In genomic region chr13:113123226-113124150, GRCh38 we compare ENCODE assay signal across 12 cellular contexts. TPM values are rescaled to one million over a fixed set of nuclear protein-coding genes. Genes with fewer than 3 reads are reported as not detected.
DNase-seq lines count a peak whose midpoint lies in the region; ATAC-seq, FAIRE-seq and TF ChIP-seq lines count a peak whose summit lies in the region.
"Had no signal": no experiment of that assay in that cellular context is flagged by ENCODE, and none has a peak within 500 bp of the region (broad histone marks: within the 10 kb centered on the region; RNA-seq: fewer than 3 reads in every experiment).

No MANE protein-coding gene starts in this region.

- H4K20me1 ChIP-seq in HepG2 (ENCODE audit: insufficient read depth, low read length), result peaks cover 4% of the 10 kb centered on the region; the same call in 1 of the 2 replicates

- DNase-seq in cardiac septum (ENCODE audit: low spot score) (peak; percentile 68), Right ventricle myocardium superior (no peak), activated B cell treated with CpG ODN at 0.5 μM for 24 hours (peak; percentile 2), HepG2 (ENCODE audit: low spot score) (peak; percentile 52), urothelium cell line (ENCODE audit: low spot score) (no peak), HT-29 (ENCODE audit: low spot score) (no peak), HTR-8/SVneo (ENCODE audit: insufficient read length, low spot score) (no peak), 8988T (no peak)
- DNase-seq: activated CD4-positive, alpha-beta T cell treated with anti-CD3 and anti-CD28 coated beads for 4 hours had no signal

- H3K4me2 ChIP-seq in HepG2 (ENCODE audit: low read depth, low read length), result peak overlapping the region; percentile 86

- FAIRE-seq in HepG2 (lab: Jason Lieb, UNC), result no peak
- FAIRE-seq in urothelium cell line (lab: Jason Lieb, UNC), result peak; percentile 35
- FAIRE-seq in HTR-8/SVneo (lab: Jason Lieb, UNC), result no peak
- FAIRE-seq: H54 had no signal

- H3K27me3 Mint-ChIP-seq in activated B cell treated with CpG ODN at 0.5 μM for 24 hours, result peaks cover 22% of the 10 kb centered on the region

- WGBS in HepG2 (ENCODE audit: low lambda C conversion rate), result 8% methylated on average over 14 of the region's 26 CpGs

- no peak for TF ChIP-seq CTCF in activated B cell treated with CpG ODN at 0.5 μM for 24 hours (IDR thresholded peaks at IDR 0.05)
- peak; percentile 90 for TF ChIP-seq CTCF in HepG2 (CRISPR knock-in tag; IDR thresholded peaks at IDR 0.05)

- H3K36me3 ChIP-seq in HepG2 (replicated peaks in 1 of 2; ENCODE audit: control insufficient read depth in 1 of 2, insufficient read depth in 2 of 2, low read length in 2 of 2), result peaks cover 0 to 1% of the 10 kb centered on the region in 2 experiments; a peak in 2 of 5 replicates

- H3K4me3 Mint-ChIP-seq in activated B cell treated with CpG ODN at 0.5 μM for 24 hours, result no peak overlapping the region

- H3K4me1 Mint-ChIP-seq in activated B cell treated with CpG ODN at 0.5 μM for 24 hours, result no peaks in the 10 kb centered on the region

- H3K36me3 Mint-ChIP-seq in activated B cell treated with CpG ODN at 0.5 μM for 24 hours (ENCODE audit: low read depth), result no peaks in the 10 kb centered on the region

- TF ChIP-seq EP300 in HepG2 (IDR thresholded peaks at IDR 0.05; ENCODE audit: low read depth in 2 of 2, low read length in 2 of 2), result no peak
- TF ChIP-seq EP300 in HepG2 (CRISPR knock-in tag; IDR thresholded peaks at IDR 0.05; ENCODE audit: borderline replicate concordance), result no peak

- CTCF ChIA-PET in activated B cell treated with CpG ODN at 0.5 μM for 24 hours (lab: Charles Lee), result no interaction called here
- CTCF ChIA-PET in HepG2 (lab: Yijun Ruan, JAX; ENCODE audit: low intra/inter-chr PET ratio, low total read pairs), result interaction anchor here (2.5 kb wide), 1 partner anchor 89 kb away, joined by 15 read pairs; no protein-coding TSS in a partner anchor

- H3K27ac ChIP-seq in HepG2 (ENCODE audit: extremely low read length, insufficient read depth, low read length), result peak overlapping the region; percentile 83

- no peak overlapping the region for H2AFZ ChIP-seq in HepG2 (ENCODE audit: low read length)

- peaks cover 28% of the 10 kb centered on the region for H3K79me2 ChIP-seq in HepG2 (ENCODE audit: insufficient read depth, low read length)

- ATAC-seq in Right ventricle myocardium superior (ENCODE audit: poor library complexity) (no peak), activated B cell treated with CpG ODN at 0.5 μM for 24 hours (ENCODE audit: low read depth) (no peak), HepG2 (peak; percentile 52)

- TF ChIP-seq RAD21 in HepG2 (CRISPR knock-in tag; IDR thresholded peaks at IDR 0.05), result peak; percentile 51

- peak overlapping the region; percentile 70 to 92 (median 76) for H3K4me3 ChIP-seq in HepG2 (replicated peaks in 1 of 3; ENCODE audit: insufficient read depth in 1 of 3, low read depth in 2 of 3, low read length in 3 of 3)

- peak overlapping the region; percentile 79 for H3K9ac ChIP-seq in HepG2 (ENCODE audit: insufficient read depth, low read depth, low read length)

- no TSS peak for BruUV-seq in HepG2 (replicated peaks; lab: Mats Ljungman, UMichigan)

- intact Hi-C loops in cardiac septum (cut with DNase I) (no loop called here), Right ventricle myocardium superior (cut with DNase I) (no loop called here), activated B cell treated with CpG ODN at 0.5 μM for 24 hours (cut with micrococcal nuclease) (no loop called here), HepG2 (cut with micrococcal nuclease; ENCODE audit: unreplicated experiment) (loop anchor here (1.0 to 5.0 kb wide), 6 partner anchors 19 to 181 kb away; partner anchors contain the start of genes CUL4A, F7 and PCID2)

- H3K27me3 ChIP-seq in HepG2 (ENCODE audit: control insufficient read depth in 1 of 2, insufficient read depth in 2 of 2, low read length in 2 of 2), result no peaks in the 10 kb centered on the region; a peak in 1 of 5 replicates

- POLR2A ChIA-PET in activated B cell treated with CpG ODN at 0.5 μM for 24 hours (lab: Charles Lee) (no interaction called here), HepG2 (lab: Yijun Ruan, JAX) (interaction anchor here (0.6 to 3.6 kb wide), 22 partner anchors 9 to 181 kb away, joined by 3 to 71 read pairs (median 4); partner anchors contain the start of genes CUL4A, F7 and PCID2)

- no peak overlapping the region for H3K27ac Mint-ChIP-seq in activated B cell treated with CpG ODN at 0.5 μM for 24 hours

- H3K4me1 ChIP-seq in HepG2 (ENCODE audit: insufficient read depth, low read length), result peaks cover 43% of the 10 kb centered on the region

- in situ Hi-C loops in HepG2 (cut with HindIII; ENCODE audit: extremely low pct_ligation_motif_present, low pct_unique_long_range_greater_than_20kb), result loop anchor here (5.0 kb wide), 1 partner anchor 86 kb away; no protein-coding TSS in a partner anchor

- H3K9me3 ChIP-seq in HepG2 (ENCODE audit: low read length), result no peaks in the 10 kb centered on the region

- H3K9me3 Mint-ChIP-seq in activated B cell treated with CpG ODN at 0.5 μM for 24 hours, result no peaks in the 10 kb centered on the region

- TF ChIP-seq POLR2A in HepG2 (IDR thresholded peaks at IDR 0.05; ENCODE audit: insufficient read depth in 1 of 2, low read depth in 2 of 2, low read length in 2 of 2), result no peak

RNA-seq across cellular contexts. Expression of gene F10, which starts 0.9 kb away (rescaled TPM):
- total RNA-seq in cardiac septum (13.7 TPM), Right ventricle myocardium superior (4.5 TPM), activated B cell treated with CpG ODN at 0.5 μM for 24 hours (not detected in 2 replicates), HepG2 (2016; rRNA removed; fragmentation: Illumina TruSeq; extraction: Trizol) (19.9 and 58.4 TPM in 2 replicates)
- total RNA-seq in HepG2 (2016; cell fraction: cytosol; rRNA removed; fragmentation: Illumina TruSeq; extraction: Trizol; ENCODE audit: low read depth), result 11.2 and 12.3 TPM in 2 replicates
- total RNA-seq in HepG2 (2016; cell fraction: insoluble cytoplasmic fraction; rRNA removed; fragmentation: Illumina TruSeq; extraction: Trizol), result 18.9 and 61.6 TPM in 2 replicates
- total RNA-seq in HepG2 (2016; cell fraction: membrane; rRNA removed; fragmentation: Illumina TruSeq; extraction: Trizol), result 12.7 and 13.1 TPM in 2 replicates
- total RNA-seq in HepG2 (2016; cell fraction: nucleus; rRNA removed; fragmentation: Illumina TruSeq; extraction: Trizol), result 43.8 and 53.5 TPM in 2 replicates
- polyA plus RNA-seq in HepG2 (2011; rRNA removed), result 237 and 317 TPM in 2 replicates
- 277 and 280 TPM in 2 replicates for polyA plus RNA-seq in HepG2 (2011; cell fraction: cytosol; rRNA removed)
- 231 and 240 TPM in 2 replicates for polyA plus RNA-seq in HepG2 (2011; cell fraction: nucleus; rRNA removed)
- 150 and 219 TPM in 2 replicates for polyA plus RNA-seq in HepG2 (2012)
- polyA plus RNA-seq in HepG2 (2016; cell fraction: cytosol; fragmentation: Illumina TruSeq; extraction: Trizol; ENCODE audit: low read depth), result 11.6 and 13.0 TPM in 2 replicates
- 18.4 and 19.4 TPM in 2 replicates for polyA plus RNA-seq in HepG2 (2016; cell fraction: insoluble cytoplasmic fraction; fragmentation: Illumina TruSeq; extraction: Trizol; ENCODE audit: low read depth)
- 10.3 and 10.6 TPM in 2 replicates for polyA plus RNA-seq in HepG2 (2016; cell fraction: membrane; fragmentation: Illumina TruSeq; extraction: Trizol; ENCODE audit: low read depth)
- polyA plus RNA-seq in HepG2 (2016; cell fraction: nucleus; fragmentation: Illumina TruSeq; extraction: Trizol; ENCODE audit: insufficient read depth, low read depth), result 82.4 and 83.6 TPM in 2 replicates
- polyA minus RNA-seq in HepG2 (2011; rRNA and poly(A)+ RNA removed; ENCODE audit: low replicate concordance), result 117 TPM in 1 of 2 replicates, not detected in the other
- 61.5 and 79.5 TPM in 2 replicates for polyA minus RNA-seq in HepG2 (2011; cell fraction: cytosol; rRNA and poly(A)+ RNA removed)
- polyA minus RNA-seq in HepG2 (2011; cell fraction: nucleus; rRNA and poly(A)+ RNA removed), result 44.3 and 53.6 TPM in 2 replicates
- total RNA-seq in HT-29 (2014; rRNA removed; shearing (Covaris generic)), result 0.05 TPM in 1 of 2 replicates, not detected in the other
- total RNA-seq: Daoy, dermis microvascular lymphatic vessel endothelial cell had no signal

RNA-seq across cellular contexts. Expression of gene F7, which starts 17.9 kb away (rescaled TPM):
- total RNA-seq in cardiac septum (0.46 TPM), Right ventricle myocardium superior (0.08 TPM), activated B cell treated with CpG ODN at 0.5 μM for 24 hours (not detected in 2 replicates), HepG2 (2016; rRNA removed; fragmentation: Illumina TruSeq; extraction: Trizol) (7.2 and 12.6 TPM in 2 replicates)
- total RNA-seq in HepG2 (2016; cell fraction: cytosol; rRNA removed; fragmentation: Illumina TruSeq; extraction: Trizol; ENCODE audit: low read depth), result 0.61 and 0.71 TPM in 2 replicates
- 6.7 and 12.9 TPM in 2 replicates for total RNA-seq in HepG2 (2016; cell fraction: insoluble cytoplasmic fraction; rRNA removed; fragmentation: Illumina TruSeq; extraction: Trizol)
- 1.9 and 2.2 TPM in 2 replicates for total RNA-seq in HepG2 (2016; cell fraction: membrane; rRNA removed; fragmentation: Illumina TruSeq; extraction: Trizol)
- 10.3 and 10.6 TPM in 2 replicates for total RNA-seq in HepG2 (2016; cell fraction: nucleus; rRNA removed; fragmentation: Illumina TruSeq; extraction: Trizol)
- polyA plus RNA-seq in HepG2 (2011; rRNA removed), result 26.5 and 39.9 TPM in 2 replicates
- polyA plus RNA-seq in HepG2 (2011; cell fraction: cytosol; rRNA removed), result 21.7 and 26.2 TPM in 2 replicates
- 105 and 121 TPM in 2 replicates for polyA plus RNA-seq in HepG2 (2011; cell fraction: nucleus; rRNA removed)
- polyA plus RNA-seq in HepG2 (2012), result 45.9 and 52.4 TPM in 2 replicates
- 0.51 and 0.52 TPM in 2 replicates for polyA plus RNA-seq in HepG2 (2016; cell fraction: cytosol; fragmentation: Illumina TruSeq; extraction: Trizol; ENCODE audit: low read depth)
- polyA plus RNA-seq in HepG2 (2016; cell fraction: insoluble cytoplasmic fraction; fragmentation: Illumina TruSeq; extraction: Trizol; ENCODE audit: low read depth), result 7.0 and 7.3 TPM in 2 replicates
- 1.1 and 1.6 TPM in 2 replicates for polyA plus RNA-seq in HepG2 (2016; cell fraction: membrane; fragmentation: Illumina TruSeq; extraction: Trizol; ENCODE audit: low read depth)
- polyA plus RNA-seq in HepG2 (2016; cell fraction: nucleus; fragmentation: Illumina TruSeq; extraction: Trizol; ENCODE audit: insufficient read depth, low read depth), result 23.6 and 26.7 TPM in 2 replicates
- polyA minus RNA-seq in HepG2 (2011; rRNA and poly(A)+ RNA removed; ENCODE audit: low replicate concordance), result 43.0 TPM in 1 of 2 replicates, not detected in the other
- 8.7 and 12.9 TPM in 2 replicates for polyA minus RNA-seq in HepG2 (2011; cell fraction: cytosol; rRNA and poly(A)+ RNA removed)
- polyA minus RNA-seq in HepG2 (2011; cell fraction: nucleus; rRNA and poly(A)+ RNA removed), result 14.7 and 15.7 TPM in 2 replicates
- not detected in 2 replicates for total RNA-seq in HT-29 (2014; rRNA removed; shearing (Covaris generic))
- total RNA-seq: dermis microvascular lymphatic vessel endothelial cell had no signal

RNA-seq across cellular contexts. Expression of gene PROZ, which starts 35.0 kb away (rescaled TPM):
- total RNA-seq in cardiac septum (not detected), Right ventricle myocardium superior (not detected), activated B cell treated with CpG ODN at 0.5 μM for 24 hours (not detected in 2 replicates), HepG2 (2016; rRNA removed; fragmentation: Illumina TruSeq; extraction: Trizol) (2.1 and 5.6 TPM in 2 replicates)
- 0.20 and 0.35 TPM in 2 replicates for total RNA-seq in HepG2 (2016; cell fraction: cytosol; rRNA removed; fragmentation: Illumina TruSeq; extraction: Trizol; ENCODE audit: low read depth)
- 1.9 and 5.3 TPM in 2 replicates for total RNA-seq in HepG2 (2016; cell fraction: insoluble cytoplasmic fraction; rRNA removed; fragmentation: Illumina TruSeq; extraction: Trizol)
- 0.62 and 0.93 TPM in 2 replicates for total RNA-seq in HepG2 (2016; cell fraction: membrane; rRNA removed; fragmentation: Illumina TruSeq; extraction: Trizol)
- total RNA-seq in HepG2 (2016; cell fraction: nucleus; rRNA removed; fragmentation: Illumina TruSeq; extraction: Trizol), result 3.0 and 4.0 TPM in 2 replicates
- polyA plus RNA-seq in HepG2 (2011; rRNA removed), result 22.5 and 26.1 TPM in 2 replicates
- polyA plus RNA-seq in HepG2 (2011; cell fraction: cytosol; rRNA removed), result 14.4 and 16.0 TPM in 2 replicates
- 45.5 and 49.7 TPM in 2 replicates for polyA plus RNA-seq in HepG2 (2011; cell fraction: nucleus; rRNA removed)
- 12.7 and 14.1 TPM in 2 replicates for polyA plus RNA-seq in HepG2 (2012)
- 0.23 and 0.67 TPM in 2 replicates for polyA plus RNA-seq in HepG2 (2016; cell fraction: cytosol; fragmentation: Illumina TruSeq; extraction: Trizol; ENCODE audit: low read depth)
- polyA plus RNA-seq in HepG2 (2016; cell fraction: insoluble cytoplasmic fraction; fragmentation: Illumina TruSeq; extraction: Trizol; ENCODE audit: low read depth), result 1.6 and 2.1 TPM in 2 replicates
- 0.70 and 0.93 TPM in 2 replicates for polyA plus RNA-seq in HepG2 (2016; cell fraction: membrane; fragmentation: Illumina TruSeq; extraction: Trizol; ENCODE audit: low read depth)
- 10.7 and 11.6 TPM in 2 replicates for polyA plus RNA-seq in HepG2 (2016; cell fraction: nucleus; fragmentation: Illumina TruSeq; extraction: Trizol; ENCODE audit: insufficient read depth, low read depth)
- polyA minus RNA-seq in HepG2 (2011; rRNA and poly(A)+ RNA removed; ENCODE audit: low replicate concordance), result 5.4 TPM in 1 of 2 replicates, not detected in the other
- polyA minus RNA-seq in HepG2 (2011; cell fraction: cytosol; rRNA and poly(A)+ RNA removed), result 4.9 and 8.4 TPM in 2 replicates
- 3.1 and 4.4 TPM in 2 replicates for polyA minus RNA-seq in HepG2 (2011; cell fraction: nucleus; rRNA and poly(A)+ RNA removed)
- not detected in 2 replicates for total RNA-seq in HT-29 (2014; rRNA removed; shearing (Covaris generic))
- total RNA-seq: Daoy, dermis microvascular lymphatic vessel endothelial cell had no signal

Comparison
In these comparisons a context has a peak if more than half of its experiments do, and no peak if none do; other contexts are left out.
1. DNase-seq: peak in cardiac septum (single experiment), activated B cell treated with CpG ODN at 0.5 μM for 24 hours (single experiment) and HepG2 (single experiment); none in Right ventricle myocardium superior (single experiment), urothelium cell line (single experiment), HT-29 (single experiment), HTR-8/SVneo (single experiment) and 8988T (single experiment).